Comparison of ENCODE assay signal across 26 cellular contexts in the genomic region with DNA sequence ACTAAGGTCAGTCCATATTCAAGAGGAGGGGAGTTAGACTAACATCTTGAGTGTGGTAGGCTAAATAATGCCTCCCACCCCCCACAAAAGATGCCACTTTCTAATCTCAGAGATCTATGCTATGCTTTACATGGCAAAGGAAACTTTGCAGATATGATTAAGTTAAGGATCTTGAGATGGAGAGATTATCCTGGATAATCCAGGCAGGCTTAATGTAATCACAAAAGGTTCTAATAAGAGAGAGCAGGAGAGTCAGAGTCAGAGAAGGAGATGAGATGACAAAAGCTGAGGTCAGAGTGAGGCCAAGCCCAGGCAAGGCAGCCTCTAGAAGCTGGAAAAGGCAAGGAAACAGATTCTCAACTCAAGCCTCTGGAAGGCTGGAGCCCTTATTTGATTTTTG.
"Had no signal": no experiment of that assay in that cellular context is flagged by ENCODE, and none has a peak within 500 bp of the region (broad histone marks: within the 10 kb centered on the region; RNA-seq: fewer than 3 reads in every experiment).

No MANE protein-coding gene starts in this region.

- H3K36me3 ChIP-seq: adrenal gland, breast epithelium had no signal

- H3K9me3 ChIP-seq: adrenal gland, body of pancreas, breast epithelium had no signal

- H3K27me3 ChIP-seq: adrenal gland, body of pancreas, breast epithelium had no signal

- H3K27ac ChIP-seq: adrenal gland, body of pancreas, breast epithelium, KMS-11, PC-9, RWPE1 had no signal

- H3K9ac ChIP-seq: KMS-11 had no signal

- H3K4me1 ChIP-seq: adrenal gland, body of pancreas, breast epithelium had no signal

- H3K4me2 ChIP-seq: KMS-11, PC-9 had no signal

- H3K4me3 ChIP-seq: adrenal gland, body of pancreas, breast epithelium, PC-9 had no signal

- H2AFZ ChIP-seq: PC-9 had no signal

- DNase-seq: activated CD4-positive, alpha-beta T cell treated with anti-CD3 and anti-CD28 coated beads for 36 hours; activated CD4-positive, alpha-beta T cell treated with anti-CD3 and anti-CD28 coated beads, Interleukin-2, amount 10 ng/mL, durations not matched to agents 7 days and 5 days; activated CD4-positive, alpha-beta T cell treated with anti-CD3 and anti-CD28 coated beads, Interleukin-2, amount 50 U/mL, for 48 hours; activated CD8-positive, alpha-beta T cell treated with anti-CD3 and anti-CD28 coated beads, Interleukin-2, amount 10 ng/mL, durations not matched to agents 7 days and 5 days; activated gamma-delta T cell treated with Interleukin-2 at 50 U/mL for 16 hours; activated naive CD4-positive, alpha-beta T cell treated with anti-CD3 and anti-CD28 coated beads for 36 hours; activated T-cell treated with anti-CD3 and anti-CD28 coated beads, Interleukin-2, amount 50 U/mL, for 4 hours; adrenal gland; body of pancreas; MM.1S; MV-4-11; NCI-H1092; NCI-H1436 treated with DMSO at 0.1 percent for 48 hours; NCI-H1694 treated with DMSO at 0.1 percent for 48 hours; NCI-H2029; NCI-H2171 treated with DMSO at 0.1 percent for 48 hours; NCI-H2227 treated with DMSO at 0.1 percent for 48 hours; NCI-H446; NCI-H510A treated with DMSO at 0.1 percent for 48 hours; NCI-H526 treated with DMSO at 0.1 percent for 48 hours; NK-92 treated with Interleukin-12 subunit alpha and Interleukin-12 subunit beta, amount 100 ng/mL, for 24 hours; PC-9; SIG-M5 had no signal
